35 cellular contexts compared by ENCODE assay signal in genomic region chr7:3198316-3198715, GRCh38.
"Had no signal": no experiment of that assay in that cellular context is flagged by ENCODE, and none has a peak within 500 bp of the region (broad histone marks: within the 10 kb centered on the region; RNA-seq: fewer than 3 reads in every experiment).

No MANE protein-coding gene starts in this region.

- DNase-seq: activated CD4-positive, alpha-beta memory T cell treated with anti-CD3 and anti-CD28 coated beads for 36 hours; activated CD4-positive, alpha-beta T cell treated with anti-CD3 and anti-CD28 coated beads for 36 hours; activated CD4-positive, alpha-beta T cell treated with anti-CD3 and anti-CD28 coated beads, Interleukin-2, amount 10 ng/mL, durations not matched to agents 24 days and 14 days; activated CD4-positive, CD25-positive, alpha-beta regulatory T cell; activated CD4-positive, CD25-positive, alpha-beta regulatory T cell treated with anti-CD3 and anti-CD28 coated beads, Interleukin-2, amount 50 U/mL, for 72 hours; activated CD8-positive, alpha-beta memory T cell treated with anti-CD3 and anti-CD28 coated beads, Interleukin-2, amount 10 ng/mL, durations not matched to agents 7 days and 5 days; activated CD8-positive, alpha-beta memory T cell treated with anti-CD3 and anti-CD28 coated beads, Interleukin-2, amount 50 U/mL, for 4 hours; activated CD8-positive, alpha-beta T cell treated with anti-CD3 and anti-CD28 coated beads, Interleukin-2, amount 10 ng/mL, durations not matched to agents 7 days and 5 days; activated gamma-delta T cell; activated naive CD4-positive, alpha-beta T cell; activated naive CD4-positive, alpha-beta T cell treated with anti-CD3 and anti-CD28 coated beads, Interleukin-2, amount 10 ng/mL, durations not matched to agents 7 days and 5 days; activated naive CD8-positive, alpha-beta T cell treated with anti-CD3 and anti-CD28 coated beads, Interleukin-2, amount 10 ng/mL, durations not matched to agents 7 days and 5 days; activated T-cell treated with anti-CD3 and anti-CD28 coated beads, Interleukin-2, amount 50 U/mL, for 1 hour; activated T-cell treated with anti-CD3 and anti-CD28 coated beads, Interleukin-2, amount 50 U/mL, for 72 hours; central memory CD4-positive, alpha-beta T cell; cerebellar nuclear complex; colonic mucosa; effector CD8-positive, alpha-beta T cell; foreskin keratinocyte; gastrocnemius medialis; glutamatergic neuron; heart left ventricle; T-helper 17 cell; T1000 had no signal

- H3K9me3 Mint-ChIP-seq: activated naive CD4-positive, alpha-beta T cell treated with anti-CD3 and anti-CD28 coated beads, Interleukin-2, amount 10 ng/mL, durations not matched to agents 7 days and 5 days; activated naive CD8-positive, alpha-beta T cell treated with anti-CD3 and anti-CD28 coated beads, Interleukin-2, amount 10 ng/mL, durations not matched to agents 7 days and 5 days; T-helper 2 cell treated with Interferon-gamma antibody and Interleukin-4, amounts not matched to agents 5 μg/mL and 100 μg/mL, for 36 hours had no signal

- H3K27ac Mint-ChIP-seq: activated CD4-positive, alpha-beta memory T cell treated with anti-CD3 and anti-CD28 coated beads for 36 hours; activated CD4-positive, alpha-beta T cell treated with anti-CD3 and anti-CD28 coated beads for 36 hours; activated CD4-positive, alpha-beta T cell treated with anti-CD3 and anti-CD28 coated beads, Interleukin-2, amount 10 ng/mL, durations not matched to agents 24 days and 14 days; activated CD8-positive, alpha-beta memory T cell treated with anti-CD3 and anti-CD28 coated beads, Interleukin-2, amount 10 ng/mL, durations not matched to agents 7 days and 5 days; activated CD8-positive, alpha-beta T cell treated with anti-CD3 and anti-CD28 coated beads, Interleukin-2, amount 10 ng/mL, durations not matched to agents 7 days and 5 days; activated naive CD4-positive, alpha-beta T cell treated with anti-CD3 and anti-CD28 coated beads, Interleukin-2, amount 10 ng/mL, durations not matched to agents 7 days and 5 days; activated naive CD4-positive, alpha-beta T cell treated with anti-CD3 and anti-CD28 coated beads, Interleukin-2, amount 50 U/mL, for 72 hours; activated naive CD8-positive, alpha-beta T cell treated with anti-CD3 and anti-CD28 coated beads, Interleukin-2, amount 10 ng/mL, durations not matched to agents 7 days and 5 days; activated T-cell treated with anti-CD3 and anti-CD28 coated beads, Interleukin-2, amount 50 U/mL, for 72 hours; T-helper 17 cell; T-helper 2 cell treated with Interferon-gamma antibody and Interleukin-4, amounts not matched to agents 5 μg/mL and 100 μg/mL, for 36 hours had no signal

- ATAC-seq: activated CD4-positive, alpha-beta T cell treated with anti-CD3 and anti-CD28 coated beads for 36 hours; activated CD8-positive, alpha-beta memory T cell treated with anti-CD3 and anti-CD28 coated beads, Interleukin-2, amount 10 ng/mL, durations not matched to agents 7 days and 5 days; activated CD8-positive, alpha-beta T cell treated with anti-CD3 and anti-CD28 coated beads, Interleukin-2, amount 10 ng/mL, durations not matched to agents 7 days and 5 days; activated naive CD4-positive, alpha-beta T cell treated with anti-CD3 and anti-CD28 coated beads, Interleukin-2, amount 50 U/mL, for 72 hours; activated T-cell treated with anti-CD3 and anti-CD28 coated beads, Interleukin-2, amount 50 U/mL, for 72 hours; foreskin keratinocyte; gastrocnemius medialis; heart left ventricle; T-helper 17 cell had no signal

- H3K36me3 ChIP-seq: ascending aorta, breast epithelium, cardiac muscle cell, colonic mucosa, esophagus muscularis mucosa, gastrocnemius medialis, heart left ventricle had no signal

- H3K4me1 Mint-ChIP-seq: activated CD4-positive, alpha-beta T cell treated with anti-CD3 and anti-CD28 coated beads for 36 hours; activated naive CD4-positive, alpha-beta T cell treated with anti-CD3 and anti-CD28 coated beads, Interleukin-2, amount 10 ng/mL, durations not matched to agents 7 days and 5 days had no signal

- H3K36me3 Mint-ChIP-seq: activated CD4-positive, alpha-beta memory T cell treated with anti-CD3 and anti-CD28 coated beads for 36 hours; activated naive CD4-positive, alpha-beta T cell treated with anti-CD3 and anti-CD28 coated beads, Interleukin-2, amount 10 ng/mL, durations not matched to agents 7 days and 5 days; activated naive CD8-positive, alpha-beta T cell treated with anti-CD3 and anti-CD28 coated beads, Interleukin-2, amount 10 ng/mL, durations not matched to agents 7 days and 5 days had no signal

- H3K27me3 ChIP-seq: ascending aorta, breast epithelium, cardiac muscle cell, colonic mucosa, foreskin keratinocyte, gastrocnemius medialis, heart left ventricle, hepatocyte had no signal

- H2AFZ ChIP-seq: hepatocyte had no signal

- H3K27ac ChIP-seq: ascending aorta, breast epithelium, cardiac muscle cell, colonic mucosa, epithelial cell of prostate, esophagus muscularis mucosa, foreskin keratinocyte, gastrocnemius medialis, heart left ventricle, hepatocyte had no signal

- H3K79me2 ChIP-seq: hepatocyte had no signal

- FAIRE-seq: endometrium, endothelial cell of umbilical vein had no signal

- H3K4me3 Mint-ChIP-seq: activated CD4-positive, alpha-beta memory T cell treated with anti-CD3 and anti-CD28 coated beads for 36 hours; activated CD4-positive, alpha-beta T cell treated with anti-CD3 and anti-CD28 coated beads for 36 hours; activated CD4-positive, alpha-beta T cell treated with anti-CD3 and anti-CD28 coated beads, Interleukin-2, amount 10 ng/mL, durations not matched to agents 24 days and 14 days; activated CD8-positive, alpha-beta memory T cell treated with anti-CD3 and anti-CD28 coated beads, Interleukin-2, amount 10 ng/mL, durations not matched to agents 7 days and 5 days; activated CD8-positive, alpha-beta T cell treated with anti-CD3 and anti-CD28 coated beads, Interleukin-2, amount 10 ng/mL, durations not matched to agents 7 days and 5 days; activated naive CD4-positive, alpha-beta T cell treated with anti-CD3 and anti-CD28 coated beads, Interleukin-2, amount 10 ng/mL, durations not matched to agents 7 days and 5 days; activated naive CD8-positive, alpha-beta T cell treated with anti-CD3 and anti-CD28 coated beads, Interleukin-2, amount 10 ng/mL, durations not matched to agents 7 days and 5 days; activated T-cell treated with anti-CD3 and anti-CD28 coated beads, Interleukin-2, amount 50 U/mL, for 72 hours; brain; T-helper 17 cell; T-helper 2 cell treated with Interferon-gamma antibody and Interleukin-4, amounts not matched to agents 5 μg/mL and 100 μg/mL, for 36 hours had no signal

- H3K4me3 ChIP-seq: ascending aorta, breast epithelium, cardiac muscle cell, colonic mucosa, esophagus muscularis mucosa, gastrocnemius medialis, heart left ventricle, hepatocyte had no signal

- H3K9me3 ChIP-seq: colonic mucosa, gastrocnemius medialis had no signal

- H3K4me2 ChIP-seq: hepatocyte had no signal

- H3K4me1 ChIP-seq: ascending aorta, breast epithelium, colonic mucosa, esophagus muscularis mucosa, foreskin keratinocyte, gastrocnemius medialis, heart left ventricle had no signal
